ENCODE assay signal across 8 cellular contexts in genomic region chr2:143034292-143035074, GRCh38.
DNase-seq lines count a peak whose midpoint lies in the region; TF ChIP-seq lines count a peak whose summit lies in the region.

No MANE protein-coding gene starts in this region.

- no TSS peak for BruUV-seq in OCI-LY7 (replicated peaks; lab: Mats Ljungman, UMichigan)

- CTCF ChIA-PET in OCI-LY7 (lab: Charles Lee; ENCODE audit: unreplicated experiment) = interaction anchor here (1.3 kb wide), 1 partner anchor 12 kb away, joined by 3 read pairs; no protein-coding TSS in a partner anchor

- H3F3A ChIP-seq in GM23248 (ENCODE audit: insufficient read depth) = no peaks in the 10 kb centered on the region

- no peaks in the 10 kb centered on the region for H3K9me2 ChIP-seq in GM23248 (ENCODE audit: insufficient read depth)
- H3K9me2 ChIP-seq in OCI-LY7 (ENCODE audit: insufficient read depth, low read length) = no peaks in the 10 kb centered on the region

- intact Hi-C loops in OCI-LY7 (cut with micrococcal nuclease; ENCODE audit: unreplicated experiment) = loop anchor here (1.0 to 2.0 kb wide), 2 partner anchors 190 to 225 kb away; no protein-coding TSS in a partner anchor
- intact Hi-C loops in vagina (cut with DNase I) = no loop called here

- peak overlapping the region; percentile 55; the same call in 1 of the 2 replicates for H2AFZ ChIP-seq in GM23248
- no peak overlapping the region for H2AFZ ChIP-seq in KMS-11 (ENCODE audit: low read depth)
- H2AFZ ChIP-seq in OCI-LY7 (ENCODE audit: low read length) = no peak overlapping the region

- H4K20me1 ChIP-seq in GM23248 (ENCODE audit: insufficient read depth) = no peaks in the 10 kb centered on the region
- H4K20me1 ChIP-seq in KMS-11 (ENCODE audit: insufficient read depth) = no peaks in the 10 kb centered on the region
- no peaks in the 10 kb centered on the region for H4K20me1 ChIP-seq in OCI-LY7 (ENCODE audit: insufficient read depth, low read length)

- TF ChIP-seq POLR2A in vagina (IDR thresholded peaks at IDR 0.05) = no peak

- TF ChIP-seq CTCF in KMS-11 (conservative IDR thresholded peaks at IDR 0.05; ENCODE audit: low read depth, low read length) (peak; percentile 79), OCI-LY7 (conservative IDR thresholded peaks at IDR 0.05; ENCODE audit: low read length) (peak; percentile 100), vagina (IDR thresholded peaks at IDR 0.05) (peak; percentile 92 to 97 (median 96))

- POLR2A ChIA-PET in OCI-LY7 (lab: Charles Lee) = interaction anchor here (0.6 kb wide), 1 partner anchor 230 kb away, joined by 4 read pairs; no protein-coding TSS in a partner anchor

- in situ Hi-C loops in GM23248 (cut with MboI) = no loop called here

- H3K27me3 ChIP-seq in GM23248 (replicated peaks; ENCODE audit: insufficient read depth) = no peaks in the 10 kb centered on the region
- H3K27me3 ChIP-seq in KMS-11 (ENCODE audit: insufficient read depth, low read depth) = no peaks in the 10 kb centered on the region
- no peaks in the 10 kb centered on the region for H3K27me3 ChIP-seq in vagina

- H3K4me2 ChIP-seq in GM23248 (ENCODE audit: unreplicated experiment) (peak overlapping the region; percentile 19), KMS-11 (no peak overlapping the region), OCI-LY7 (ENCODE audit: low read length) (no peak overlapping the region)

- DNase-seq in GDM1 (lab: John Stamatoyannopoulos, UW) (peak; percentile 62), GM23248 (peak; percentile 81), OCI-LY7 (ENCODE audit: low spot score) (peak; percentile 86), activated T-cell treated with anti-CD3 and anti-CD28 coated beads for 4 hours (peak; percentile 49), fibroblast of peridontal ligament (ENCODE audit: extremely low read depth) (peak; percentile 92), occipital lobe (lab: John Stamatoyannopoulos, UW) (peak; percentile 7), vagina (ENCODE audit: extremely low spot score in 2 of 2) (no peak)

- WGBS in GM23248 (ENCODE audit: low coverage in 1 of 2, low lambda C conversion rate in 2 of 2, missing lambda C conversion rate in 2 of 2), 2 experiments = 21 to 22% methylated on average over 5 of the region's 5 CpGs

- H3K79me2 ChIP-seq in GM23248 (ENCODE audit: insufficient read depth) (no peaks in the 10 kb centered on the region), KMS-11 (ENCODE audit: insufficient read depth, low read depth) (no peaks in the 10 kb centered on the region), OCI-LY7 (ENCODE audit: insufficient read depth, low read depth, low read length) (no peaks in the 10 kb centered on the region)

- H3K27ac ChIP-seq in GM23248 = no peak overlapping the region
- H3K27ac ChIP-seq in KMS-11 = no peak overlapping the region
- no peak overlapping the region for H3K27ac ChIP-seq in OCI-LY7 (ENCODE audit: low read depth, low read length, poor library complexity, severe bottlenecking)
- no peak overlapping the region for H3K27ac ChIP-seq in vagina

- H3K36me3 ChIP-seq in GM23248 (ENCODE audit: low read depth) = no peaks in the 10 kb centered on the region
- H3K36me3 ChIP-seq in KMS-11 (ENCODE audit: insufficient read depth) = no peaks in the 10 kb centered on the region
- H3K36me3 ChIP-seq in OCI-LY7 (ENCODE audit: insufficient read depth, low read length) = no peaks in the 10 kb centered on the region
- H3K36me3 ChIP-seq in vagina = no peaks in the 10 kb centered on the region

- H3K9ac ChIP-seq in GM23248 (no peak overlapping the region), KMS-11 (no peak overlapping the region)

- H3K4me1 ChIP-seq in GM23248 (ENCODE audit: insufficient read depth) (no peaks in the 10 kb centered on the region), KMS-11 (ENCODE audit: low read depth, poor library complexity, severe bottlenecking) (no peaks in the 10 kb centered on the region), OCI-LY7 (ENCODE audit: insufficient read depth, low read length, poor library complexity, severe bottlenecking) (no peaks in the 10 kb centered on the region), vagina (no peaks in the 10 kb centered on the region)

- no peak overlapping the region for H3K4me3 ChIP-seq in GM23248
- no peak overlapping the region for H3K4me3 ChIP-seq in KMS-11 (IDR thresholded peaks at IDR 0.05; ENCODE audit: insufficient read depth, low read depth, low read length)
- H3K4me3 ChIP-seq in OCI-LY7 (ENCODE audit: low read depth, low read length, poor library complexity, severe bottlenecking) = no peak overlapping the region
- no peak overlapping the region for H3K4me3 ChIP-seq in vagina

- H3K9me3 ChIP-seq in GM23248 (ENCODE audit: low read depth) (no peaks in the 10 kb centered on the region), OCI-LY7 (ENCODE audit: low read length) (no peaks in the 10 kb centered on the region), vagina (no peaks in the 10 kb centered on the region)

Comparison
In these comparisons a context has a peak if more than half of its experiments do, and no peak if none do; other contexts are left out.
1. DNase-seq: peak in GDM1 (single experiment), GM23248 (single experiment), OCI-LY7 (single experiment), activated T-cell treated with anti-CD3 and anti-CD28 coated beads for 4 hours (single experiment), fibroblast of peridontal ligament (single experiment) and occipital lobe (single experiment); none in vagina (0 of 2).
2. Peak in every context shown above with its lines, with median percentiles within 50 percentile points of each other: CTCF ChIP-seq.